1 cellular context compared by ENCODE assay signal in the genomic region with DNA sequence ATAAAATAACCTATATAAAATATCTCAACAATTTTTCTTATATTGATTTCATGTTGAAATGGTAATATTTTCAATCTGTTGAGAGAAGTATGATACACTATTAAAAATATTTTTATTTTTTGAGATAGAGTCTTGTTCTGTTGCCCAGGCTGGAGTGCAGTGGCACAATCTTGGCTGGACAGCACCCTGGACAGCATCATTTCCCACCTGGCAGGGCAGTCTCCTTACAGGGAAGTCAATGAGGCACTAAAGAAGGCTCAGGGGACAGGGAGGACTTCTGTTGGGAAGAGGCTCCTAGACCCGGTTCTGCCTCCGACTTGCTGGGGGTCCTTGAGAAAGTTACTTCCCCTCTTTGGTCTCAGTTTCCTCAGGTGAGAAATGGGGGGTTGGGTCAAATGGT.
TF ChIP-seq lines count a peak whose summit lies in the region.

No MANE protein-coding gene starts in this region.

TF ChIP-seq in GM23338, 12 proteins besides CTCF, POLR2A, EP300 and RAD21 (continued from another document):
- TF ChIP-seq, protein P1, sequence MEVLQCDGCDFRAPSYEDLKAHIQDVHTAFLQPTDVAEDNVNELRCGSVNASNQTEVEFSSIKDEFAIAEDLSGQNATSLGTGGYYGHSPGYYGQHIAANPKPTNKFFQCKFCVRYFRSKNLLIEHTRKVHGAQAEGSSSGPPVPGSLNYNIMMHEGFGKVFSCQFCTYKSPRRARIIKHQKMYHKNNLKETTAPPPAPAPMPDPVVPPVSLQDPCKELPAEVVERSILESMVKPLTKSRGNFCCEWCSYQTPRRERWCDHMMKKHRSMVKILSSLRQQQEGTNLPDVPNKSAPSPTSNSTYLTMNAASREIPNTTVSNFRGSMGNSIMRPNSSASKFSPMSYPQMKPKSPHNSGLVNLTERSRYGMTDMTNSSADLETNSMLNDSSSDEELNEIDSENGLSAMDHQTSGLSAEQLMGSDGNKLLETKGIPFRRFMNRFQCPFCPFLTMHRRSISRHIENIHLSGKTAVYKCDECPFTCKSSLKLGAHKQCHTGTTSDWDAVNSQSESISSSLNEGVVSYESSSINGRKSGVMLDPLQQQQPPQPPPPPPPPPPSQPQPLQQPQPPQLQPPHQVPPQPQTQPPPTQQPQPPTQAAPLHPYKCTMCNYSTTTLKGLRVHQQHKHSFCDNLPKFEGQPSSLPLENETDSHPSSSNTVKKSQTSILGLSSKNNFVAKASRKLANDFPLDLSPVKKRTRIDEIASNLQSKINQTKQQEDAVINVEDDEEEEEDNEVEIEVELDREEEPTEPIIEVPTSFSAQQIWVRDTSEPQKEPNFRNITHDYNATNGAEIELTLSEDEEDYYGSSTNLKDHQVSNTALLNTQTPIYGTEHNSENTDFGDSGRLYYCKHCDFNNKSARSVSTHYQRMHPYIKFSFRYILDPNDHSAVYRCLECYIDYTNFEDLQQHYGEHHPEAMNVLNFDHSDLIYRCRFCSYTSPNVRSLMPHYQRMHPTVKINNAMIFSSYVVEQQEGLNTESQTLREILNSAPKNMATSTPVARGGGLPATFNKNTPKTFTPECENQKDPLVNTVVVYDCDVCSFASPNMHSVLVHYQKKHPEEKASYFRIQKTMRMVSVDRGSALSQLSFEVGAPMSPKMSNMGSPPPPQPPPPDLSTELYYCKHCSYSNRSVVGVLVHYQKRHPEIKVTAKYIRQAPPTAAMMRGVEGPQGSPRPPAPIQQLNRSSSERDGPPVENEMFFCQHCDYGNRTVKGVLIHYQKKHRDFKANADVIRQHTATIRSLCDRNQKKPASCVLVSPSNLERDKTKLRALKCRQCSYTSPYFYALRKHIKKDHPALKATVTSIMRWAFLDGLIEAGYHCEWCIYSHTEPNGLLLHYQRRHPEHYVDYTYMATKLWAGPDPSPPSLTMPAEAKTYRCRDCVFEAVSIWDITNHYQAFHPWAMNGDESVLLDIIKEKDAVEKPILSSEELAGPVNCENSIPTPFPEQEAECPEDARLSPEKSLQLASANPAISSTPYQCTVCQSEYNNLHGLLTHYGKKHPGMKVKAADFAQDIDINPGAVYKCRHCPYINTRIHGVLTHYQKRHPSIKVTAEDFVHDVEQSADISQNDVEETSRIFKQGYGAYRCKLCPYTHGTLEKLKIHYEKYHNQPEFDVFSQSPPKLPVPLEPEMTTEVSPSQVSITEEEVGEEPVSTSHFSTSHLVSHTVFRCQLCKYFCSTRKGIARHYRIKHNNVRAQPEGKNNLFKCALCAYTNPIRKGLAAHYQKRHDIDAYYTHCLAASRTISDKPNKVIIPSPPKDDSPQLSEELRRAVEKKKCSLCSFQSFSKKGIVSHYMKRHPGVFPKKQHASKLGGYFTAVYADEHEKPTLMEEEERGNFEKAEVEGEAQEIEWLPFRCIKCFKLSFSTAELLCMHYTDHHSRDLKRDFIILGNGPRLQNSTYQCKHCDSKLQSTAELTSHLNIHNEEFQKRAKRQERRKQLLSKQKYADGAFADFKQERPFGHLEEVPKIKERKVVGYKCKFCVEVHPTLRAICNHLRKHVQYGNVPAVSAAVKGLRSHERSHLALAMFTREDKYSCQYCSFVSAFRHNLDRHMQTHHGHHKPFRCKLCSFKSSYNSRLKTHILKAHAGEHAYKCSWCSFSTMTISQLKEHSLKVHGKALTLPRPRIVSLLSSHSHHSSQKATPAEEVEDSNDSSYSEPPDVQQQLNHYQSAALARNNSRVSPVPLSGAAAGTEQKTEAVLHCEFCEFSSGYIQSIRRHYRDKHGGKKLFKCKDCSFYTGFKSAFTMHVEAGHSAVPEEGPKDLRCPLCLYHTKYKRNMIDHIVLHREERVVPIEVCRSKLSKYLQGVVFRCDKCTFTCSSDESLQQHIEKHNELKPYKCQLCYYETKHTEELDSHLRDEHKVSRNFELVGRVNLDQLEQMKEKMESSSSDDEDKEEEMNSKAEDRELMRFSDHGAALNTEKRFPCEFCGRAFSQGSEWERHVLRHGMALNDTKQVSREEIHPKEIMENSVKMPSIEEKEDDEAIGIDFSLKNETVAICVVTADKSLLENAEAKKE (CRISPR knock-in tag; IDR thresholded peaks at IDR 0.05): no peak
- TF ChIP-seq STAT1 (IDR thresholded peaks at IDR 0.05; ENCODE audit: unreplicated experiment): no peak
- TF ChIP-seq, protein P2, sequence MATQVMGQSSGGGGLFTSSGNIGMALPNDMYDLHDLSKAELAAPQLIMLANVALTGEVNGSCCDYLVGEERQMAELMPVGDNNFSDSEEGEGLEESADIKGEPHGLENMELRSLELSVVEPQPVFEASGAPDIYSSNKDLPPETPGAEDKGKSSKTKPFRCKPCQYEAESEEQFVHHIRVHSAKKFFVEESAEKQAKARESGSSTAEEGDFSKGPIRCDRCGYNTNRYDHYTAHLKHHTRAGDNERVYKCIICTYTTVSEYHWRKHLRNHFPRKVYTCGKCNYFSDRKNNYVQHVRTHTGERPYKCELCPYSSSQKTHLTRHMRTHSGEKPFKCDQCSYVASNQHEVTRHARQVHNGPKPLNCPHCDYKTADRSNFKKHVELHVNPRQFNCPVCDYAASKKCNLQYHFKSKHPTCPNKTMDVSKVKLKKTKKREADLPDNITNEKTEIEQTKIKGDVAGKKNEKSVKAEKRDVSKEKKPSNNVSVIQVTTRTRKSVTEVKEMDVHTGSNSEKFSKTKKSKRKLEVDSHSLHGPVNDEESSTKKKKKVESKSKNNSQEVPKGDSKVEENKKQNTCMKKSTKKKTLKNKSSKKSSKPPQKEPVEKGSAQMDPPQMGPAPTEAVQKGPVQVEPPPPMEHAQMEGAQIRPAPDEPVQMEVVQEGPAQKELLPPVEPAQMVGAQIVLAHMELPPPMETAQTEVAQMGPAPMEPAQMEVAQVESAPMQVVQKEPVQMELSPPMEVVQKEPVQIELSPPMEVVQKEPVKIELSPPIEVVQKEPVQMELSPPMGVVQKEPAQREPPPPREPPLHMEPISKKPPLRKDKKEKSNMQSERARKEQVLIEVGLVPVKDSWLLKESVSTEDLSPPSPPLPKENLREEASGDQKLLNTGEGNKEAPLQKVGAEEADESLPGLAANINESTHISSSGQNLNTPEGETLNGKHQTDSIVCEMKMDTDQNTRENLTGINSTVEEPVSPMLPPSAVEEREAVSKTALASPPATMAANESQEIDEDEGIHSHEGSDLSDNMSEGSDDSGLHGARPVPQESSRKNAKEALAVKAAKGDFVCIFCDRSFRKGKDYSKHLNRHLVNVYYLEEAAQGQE (IDR thresholded peaks at IDR 0.05; ENCODE audit: unreplicated experiment): peak; percentile 63
